Comparison of ENCODE assay signal across 12 cellular contexts in genomic region chr1:155077758-155078495, GRCh38. TPM values are rescaled to one million over a fixed set of nuclear protein-coding genes. Genes with fewer than 3 reads are reported as not detected.
DNase-seq lines count a peak whose midpoint lies in the region; ATAC-seq and TF ChIP-seq lines count a peak whose summit lies in the region.
"Had no signal": no experiment of that assay in that cellular context is flagged by ENCODE, and none has a peak within 500 bp of the region (broad histone marks: within the 10 kb centered on the region; RNA-seq: fewer than 3 reads in every experiment).

No MANE protein-coding gene starts in this region.

- peaks cover 48 to 70% (median 53%) of the 10 kb centered on the region in 3 donors for H3K4me1 ChIP-seq in esophagus squamous epithelium
- peaks cover 40% of the 10 kb centered on the region for H3K4me1 ChIP-seq in upper lobe of right lung

- H3K27ac ChIP-seq in esophagus squamous epithelium (peak overlapping the region; percentile 14 to 90 (median 73)), upper lobe of right lung (no peak overlapping the region)
- H3K27ac ChIP-seq: heart right ventricle, thyroid gland had no signal

- H3K36me3 ChIP-seq in esophagus squamous epithelium = no peaks in the 10 kb centered on the region
- no peaks in the 10 kb centered on the region for H3K36me3 ChIP-seq in upper lobe of right lung
- H3K36me3 ChIP-seq: heart right ventricle, thyroid gland had no signal

- H3K9me3 ChIP-seq in esophagus squamous epithelium (no peaks in the 10 kb centered on the region), upper lobe of right lung (no peaks in the 10 kb centered on the region)
- H3K9me3 ChIP-seq: heart right ventricle, thyroid gland had no signal

- intact Hi-C loops in esophagus squamous epithelium (cut with DNase I) (no loop called here), upper lobe of right lung (cut with DNase I) (no loop called here)

- TF ChIP-seq POLR2A in esophagus squamous epithelium (IDR thresholded peaks at IDR 0.05) = no peak

- 59% methylated on average over 2 of the region's 5 CpGs; no CpG with 5 or more reads in 1 of the 2 donors for WGBS in esophagus squamous epithelium, 2 donors

- peaks cover 0 to 44% (median 19%) of the 10 kb centered on the region in 4 donors for H3K27me3 ChIP-seq in esophagus squamous epithelium
- peaks cover 40% of the 10 kb centered on the region for H3K27me3 ChIP-seq in upper lobe of right lung

- H3K4me3 ChIP-seq in esophagus squamous epithelium (peak overlapping the region in 3 of 4 donors; percentile 61 to 71 (median 65)), skeletal muscle cell (ENCODE audit: low read depth, low read length) (peak overlapping the region; percentile 29), upper lobe of right lung (no peak overlapping the region)

- ATAC-seq in upper lobe of right lung (no peak), GM18520 (IDR thresholded peaks at IDR 0.05; ENCODE audit: unreplicated experiment) (no peak)

- peak in 2 of 3 experiments; percentile 29 to 47 for DNase-seq in NCI-H1417 (lab: John Stamatoyannopoulos, UW)
- DNase-seq in NCI-H1417 treated with DMSO at 0.1 percent for 48 hours (lab: John Stamatoyannopoulos, UW) = no peak
- DNase-seq in NCI-H345 treated with DMSO at 0.1 percent for 48 hours (lab: John Stamatoyannopoulos, UW; ENCODE audit: unreplicated experiment) = peak; percentile 43
- DNase-seq in esophagus squamous epithelium (lab: John Stamatoyannopoulos, UW) = no peak
- DNase-seq in skeletal muscle cell (ENCODE audit: low read depth) = no peak
- no peak for DNase-seq in mesenteric fat pad (ENCODE audit: low spot score)
- DNase-seq in upper lobe of right lung = no peak
- DNase-seq: amniotic stem cell had no signal

- TF ChIP-seq CTCF in esophagus squamous epithelium (IDR thresholded peaks at IDR 0.05) (no peak), upper lobe of right lung (IDR thresholded peaks at IDR 0.05) (no peak)

RNA-seq across cellular contexts. Expression of gene EFNA3, which starts 0.7 kb away (rescaled TPM):
- 10 to 100 TPM; 20.0 to 25.8 (median 21.1) TPM for total RNA-seq in esophagus squamous epithelium
- total RNA-seq in mesenteric fat pad = 0.58 TPM
- 1.0 TPM for total RNA-seq in upper lobe of right lung

RNA-seq across cellular contexts. Expression of gene EFNA4, which starts 14.4 kb away (rescaled TPM):
- total RNA-seq in esophagus squamous epithelium (10 to 100 TPM in 3 of 4 donors, 1 to 10 TPM in 1; 8.1 to 22.9 (median 12.2) TPM), mesenteric fat pad (3.1 TPM), upper lobe of right lung (5.3 TPM)

RNA-seq across cellular contexts. Expression of gene ADAM15, which starts 26.8 kb away (rescaled TPM):
- total RNA-seq in esophagus squamous epithelium (100 to 1,000 TPM; 135 to 194 (median 183) TPM), mesenteric fat pad (176 TPM), upper lobe of right lung (163 TPM)

RNA-seq across cellular contexts. Expression of gene DCST1, which starts 44.3 kb away (rescaled TPM):
- under 1 TPM in 1 of 4 donors, not detected in 3; 0.19 TPM for total RNA-seq in esophagus squamous epithelium
- total RNA-seq in mesenteric fat pad = not detected
- not detected for total RNA-seq in upper lobe of right lung
- total RNA-seq: heart right ventricle, skeletal muscle tissue had no signal

RNA-seq across cellular contexts. Expression of gene DCST2, which starts 44.3 kb away (rescaled TPM):
- total RNA-seq in esophagus squamous epithelium (1 to 10 TPM in 1 of 4 donors, under 1 TPM in 3; 0.11 to 8.2 (median 0.18) TPM), mesenteric fat pad (0.87 TPM), upper lobe of right lung (1.5 TPM)
- total RNA-seq: skeletal muscle tissue had no signal

Comparison
In these comparisons a context has a peak if more than half of its experiments do, and no peak if none do; other contexts are left out.
1. DNase-seq: peak in NCI-H1417 (2 of 3) and NCI-H345 treated with DMSO at 0.1 percent for 48 hours (single experiment); none in NCI-H1417 treated with DMSO at 0.1 percent for 48 hours (single experiment), esophagus squamous epithelium (single experiment), skeletal muscle cell (single experiment), mesenteric fat pad (single experiment) and upper lobe of right lung (single experiment).
2. RNA of gene EFNA3, which starts 0.7 kb away (total RNA-seq): 20.0 to 25.8 TPM in esophagus squamous epithelium; 1.0 TPM in upper lobe of right lung (single experiment) and 0.58 TPM in mesenteric fat pad (single experiment); every median in the first group is over 10 times any median in the second.